26 cellular contexts compared by ENCODE assay signal in the genomic region with DNA sequence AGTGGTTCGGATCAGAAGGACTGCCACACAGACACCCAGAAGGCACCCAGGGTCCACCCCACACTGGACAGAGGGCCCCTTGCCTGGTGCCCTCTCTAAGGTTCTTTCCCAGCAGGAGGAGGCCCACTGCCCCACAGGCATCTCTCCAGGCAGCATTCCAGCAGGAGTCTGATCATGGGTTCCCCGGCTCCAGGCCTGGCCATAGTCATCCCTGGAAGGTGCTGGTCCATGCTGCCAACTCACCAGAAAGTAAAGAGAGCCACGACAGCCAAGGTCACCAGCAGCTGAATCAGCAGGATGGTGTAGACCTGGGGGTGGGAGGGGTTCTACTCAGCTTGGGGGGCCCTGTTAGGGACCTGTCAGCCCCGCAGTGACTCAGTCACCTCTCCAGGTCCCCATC. TPM values are rescaled to one million over a fixed set of nuclear protein-coding genes. Genes with fewer than 3 reads are reported as not detected.
"Had no signal": no experiment of that assay in that cellular context is flagged by ENCODE, and none has a peak within 500 bp of the region (broad histone marks: within the 10 kb centered on the region; RNA-seq: fewer than 3 reads in every experiment).

No MANE protein-coding gene starts in this region.

- H3K4me3 ChIP-seq: body of pancreas, cardiac muscle cell, left lung, thoracic aorta had no signal

- DNase-seq: activated CD4-positive, alpha-beta T cell treated with anti-CD3 and anti-CD28 coated beads for 4 hours; activated CD4-positive, alpha-beta T cell treated with anti-CD3 and anti-CD28 coated beads, Interleukin-2, amount 50 U/mL, for 48 hours; activated CD4-positive, CD25-positive, alpha-beta regulatory T cell; activated CD8-positive, alpha-beta memory T cell treated with anti-CD3 and anti-CD28 coated beads, Interleukin-2, amount 50 U/mL, for 48 hours; activated naive CD4-positive, alpha-beta T cell; activated naive CD8-positive, alpha-beta T cell treated with anti-CD3 and anti-CD28 coated beads for 36 hours; activated T-cell treated with anti-CD3 and anti-CD28 coated beads, Interleukin-2, amount 50 U/mL, for 4 hours; body of pancreas; effector CD4-positive, alpha-beta T cell; foreskin fibroblast; naive thymus-derived CD4-positive, alpha-beta T cell; stimulated activated CD4-positive, alpha-beta T cell treated with anti-CD3 and anti-CD28 coated beads, Interleukin-2, amount 100 ng/mL, for 48 hours; stimulated activated naive CD4-positive, alpha-beta T cell; T-helper 17 cell had no signal

- H3K27me3 ChIP-seq: body of pancreas, cardiac muscle cell had no signal

- H3K9me3 ChIP-seq: body of pancreas, left lung, thoracic aorta had no signal

- H3K4me1 ChIP-seq: left lung had no signal

- H3K27ac ChIP-seq: body of pancreas, cardiac muscle cell, left lung, thoracic aorta had no signal

- ATAC-seq: activated T-cell treated with anti-CD3 and anti-CD28 coated beads, Interleukin-2, amount 50 U/mL, for 4 hours; body of pancreas; left lung; naive thymus-derived CD4-positive, alpha-beta T cell; T-helper 17 cell had no signal

- H3K36me3 ChIP-seq: cardiac muscle cell, left lung, thoracic aorta had no signal

RNA-seq across cellular contexts. Expression of a gene that starts 6.4 kb away (rescaled TPM):
- total RNA-seq: glomerular endothelial cell, kidney epithelial cell, lung microvascular endothelial cell, renal cortical epithelial cell had no signal
- polyA plus RNA-seq: naive thymus-derived CD4-positive, alpha-beta T cell had no signal

RNA-seq across cellular contexts. Expression of a gene that starts 53.3 kb away (rescaled TPM):
- total RNA-seq: activated CD8-positive, alpha-beta memory T cell treated with anti-CD3 and anti-CD28 coated beads for 36 hours; activated naive CD8-positive, alpha-beta T cell treated with anti-CD3 and anti-CD28 coated beads for 36 hours; activated T-cell treated with anti-CD3 and anti-CD28 coated beads, Interleukin-2, amount 50 U/mL, for 4 hours; activated T-helper 2 cell treated with anti-CD3 and anti-CD28 coated beads, Interferon-gamma antibody, Interleukin-2, Interleukin-4, amounts not matched to agents 10 μg/mL and 5 μg/mL and 100 μg/mL, durations not matched to agents 14 hours and 24 hours and 36 hours; body of pancreas; cardiac muscle cell; fibroblast of lung; glomerular endothelial cell; kidney epithelial cell; lung microvascular endothelial cell; naive thymus-derived CD4-positive, alpha-beta T cell; neural crest cell; omental fat pad; T-helper 17 cell had no signal
- polyA plus RNA-seq: cardiac muscle cell; fibroblast of lung; naive thymus-derived CD4-positive, alpha-beta T cell had no signal
